ENCODE assay signal across 30 cellular contexts in genomic region chr2:140270229-140270628, GRCh38.
"Had no signal": no experiment of that assay in that cellular context is flagged by ENCODE, and none has a peak within 500 bp of the region (broad histone marks: within the 10 kb centered on the region; RNA-seq: fewer than 3 reads in every experiment).

No MANE protein-coding gene starts in this region.

- H3K36me3 ChIP-seq: adrenal gland, cardiac muscle cell, heart left ventricle, spleen, transverse colon, WERI-Rb-1 had no signal

- H3K4me3 ChIP-seq: adrenal gland, cardiac muscle cell, coronary artery, heart left ventricle, spleen, testis, transverse colon had no signal

- H2AFZ ChIP-seq: parathyroid adenoma had no signal

- H3K9me3 ChIP-seq: adrenal gland, heart left ventricle, spleen, testis, transverse colon had no signal

- FAIRE-seq: kidney had no signal

- H3K27ac ChIP-seq: adrenal gland, cardiac muscle cell, coronary artery, foreskin keratinocyte, heart left ventricle, parathyroid adenoma, spleen, testis, transverse colon, WERI-Rb-1 had no signal

- H3K79me2 ChIP-seq: parathyroid adenoma had no signal

- H3K4me1 ChIP-seq: adrenal gland, heart left ventricle, parathyroid adenoma, spleen, testis, transverse colon had no signal

- H3K27me3 ChIP-seq: adrenal gland, cardiac muscle cell, foreskin keratinocyte, heart left ventricle, spleen, testis, transverse colon had no signal

- H3K9ac ChIP-seq: parathyroid adenoma had no signal

- DNase-seq: activated CD4-positive, alpha-beta T cell treated with anti-CD3 and anti-CD28 coated beads for 48 hours; activated CD4-positive, alpha-beta T cell treated with anti-CD3 and anti-CD28 coated beads, Interleukin-2, amount 50 U/mL, for 48 hours; activated CD8-positive, alpha-beta memory T cell treated with anti-CD3 and anti-CD28 coated beads for 24 hours; activated effector memory CD4-positive, alpha-beta T cell treated with Interleukin-2 at 50 U/mL for 16 hours; activated naive CD4-positive, alpha-beta T cell treated with Interleukin-2 at 50 U/mL for 16 hours; adrenal gland; aorta; cerebellar nuclear complex; effector memory CD8-positive, alpha-beta T cell; heart left ventricle; hypothalamus; immature natural killer cell; kidney; left colon; mammary epithelial cell; naive B cell; nephron progenitor cell; right cardiac atrium; spleen; stimulated activated naive CD4-positive, alpha-beta T cell treated with Interleukin-2 at 50 U/mL for 16 hours; T1000; testis; transverse colon; WERI-Rb-1 had no signal

- ATAC-seq: activated CD4-positive, CD25-positive, alpha-beta regulatory T cell treated with anti-CD3 and anti-CD28 coated beads, Interleukin-2, amount 50 U/mL, for 24 hours; effector memory CD8-positive, alpha-beta T cell; esophagus mucosa; foreskin keratinocyte; heart left ventricle; left colon; right cardiac atrium had no signal
